ENCODE assay signal across 23 cellular contexts in genomic region chr16:16000685-16001084, GRCh38.
"Had no signal": no experiment of that assay in that cellular context is flagged by ENCODE, and none has a peak within 500 bp of the region (broad histone marks: within the 10 kb centered on the region; RNA-seq: fewer than 3 reads in every experiment).

No MANE protein-coding gene starts in this region.

- H3K9me3 ChIP-seq: breast epithelium, heart left ventricle, thyroid gland had no signal

- H3K27me3 ChIP-seq: breast epithelium, dorsolateral prefrontal cortex, heart left ventricle, neural progenitor cell, thyroid gland had no signal

- H3K27ac ChIP-seq: breast epithelium, dorsolateral prefrontal cortex, heart left ventricle, neural progenitor cell had no signal

- H3K9ac ChIP-seq: neural progenitor cell had no signal

- H3K4me2 ChIP-seq: neural progenitor cell had no signal

- ATAC-seq: activated T-cell treated with anti-CD3 and anti-CD28 coated beads, Interleukin-2, amount 50 U/mL, for 4 hours; effector memory CD8-positive, alpha-beta T cell; heart left ventricle; left cardiac atrium; sciatic nerve; stimulated activated memory B cell treated with anti-CD40 and anti-IgM and Interleukin-4, amounts not matched to agents 10 μg/mL and 1 μg/mL and 100 μg/mL, for 72 hours had no signal

- H3K36me3 Mint-ChIP-seq: neural progenitor cell had no signal

- H3K4me3 Mint-ChIP-seq: activated naive CD8-positive, alpha-beta T cell treated with anti-CD3 and anti-CD28 coated beads, Interleukin-2, amount 10 ng/mL, durations not matched to agents 7 days and 5 days; activated T-cell treated with anti-CD3 and anti-CD28 coated beads, Interleukin-2, amount 50 U/mL, for 4 hours; central memory CD8-positive, alpha-beta T cell; effector memory CD8-positive, alpha-beta T cell; memory B cell; neural progenitor cell; stimulated activated memory B cell treated with anti-CD40 and anti-IgM and Interleukin-4, amounts not matched to agents 10 μg/mL and 1 μg/mL and 100 μg/mL, for 72 hours had no signal

- H3K9me3 Mint-ChIP-seq: activated T-cell treated with anti-CD3 and anti-CD28 coated beads, Interleukin-2, amount 50 U/mL, for 4 hours; central memory CD8-positive, alpha-beta T cell; effector memory CD8-positive, alpha-beta T cell; neural progenitor cell had no signal

- H3K36me3 ChIP-seq: breast epithelium, heart left ventricle, neural progenitor cell, thyroid gland had no signal

- DNase-seq: activated CD4-positive, alpha-beta T cell treated with anti-CD3 and anti-CD28 coated beads for 4 hours; activated CD4-positive, alpha-beta T cell treated with anti-CD3 and anti-CD28 coated beads, Interleukin-2, amount 50 U/mL, for 48 hours; activated CD4-positive, CD25-positive, alpha-beta regulatory T cell; activated CD8-positive, alpha-beta memory T cell treated with anti-CD3 and anti-CD28 coated beads, Interleukin-2, amount 50 U/mL, for 48 hours; activated naive CD4-positive, alpha-beta T cell treated with Interleukin-2 at 50 U/mL for 16 hours; activated naive CD8-positive, alpha-beta T cell treated with anti-CD3 and anti-CD28 coated beads, Interleukin-2, amount 10 ng/mL, durations not matched to agents 7 days and 5 days; activated T-cell treated with anti-CD3 and anti-CD28 coated beads, Interleukin-2, amount 50 U/mL, for 4 hours; amniotic stem cell; dorsolateral prefrontal cortex; effector memory CD8-positive, alpha-beta T cell; heart left ventricle; left cardiac atrium; small intestine; stimulated activated CD4-positive, alpha-beta T cell treated with anti-CD3 and anti-CD28 coated beads, Interleukin-2, amount 100 ng/mL, for 24 hours; T-helper 1 cell; T-helper 9 cell; thyroid gland had no signal

- H2AFZ ChIP-seq: neural progenitor cell had no signal

- H3K4me1 ChIP-seq: breast epithelium, neural progenitor cell had no signal

- H3K27ac Mint-ChIP-seq: activated naive CD8-positive, alpha-beta T cell treated with anti-CD3 and anti-CD28 coated beads, Interleukin-2, amount 10 ng/mL, durations not matched to agents 7 days and 5 days; neural progenitor cell had no signal

- H3K4me3 ChIP-seq: breast epithelium, dorsolateral prefrontal cortex, heart left ventricle, neural progenitor cell, thyroid gland had no signal

- H3K27me3 Mint-ChIP-seq: activated naive CD8-positive, alpha-beta T cell treated with anti-CD3 and anti-CD28 coated beads, Interleukin-2, amount 10 ng/mL, durations not matched to agents 7 days and 5 days; central memory CD8-positive, alpha-beta T cell; effector memory CD8-positive, alpha-beta T cell; memory B cell; stimulated activated memory B cell treated with anti-CD40 and anti-IgM and Interleukin-4, amounts not matched to agents 10 μg/mL and 1 μg/mL and 100 μg/mL, for 72 hours had no signal
